1 cellular context compared by ENCODE assay signal in the genomic region with DNA sequence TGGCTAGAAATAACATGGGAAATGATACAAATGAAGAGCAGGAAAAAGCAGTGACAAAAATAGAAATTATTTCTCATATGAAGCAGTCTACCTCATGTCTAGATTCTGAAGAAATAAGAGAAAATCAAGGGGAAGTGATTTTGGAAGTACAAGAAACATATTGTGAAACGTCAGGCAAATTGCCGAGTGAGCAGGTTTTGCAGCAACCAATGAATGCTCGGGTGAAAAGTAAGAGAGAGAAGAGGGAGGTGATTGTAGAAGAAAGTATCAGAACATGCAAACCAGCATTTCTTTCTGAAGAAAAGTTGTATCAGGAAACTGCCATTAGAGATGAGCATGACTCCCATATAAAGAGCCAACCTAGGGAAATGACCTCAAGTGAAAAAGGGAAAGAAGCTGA.
TF ChIP-seq lines count a peak whose summit lies in the region.

No MANE protein-coding gene starts in this region.

TF ChIP-seq in K562, 482 proteins besides CTCF, POLR2A, EP300 and RAD21 (continued from another document):
- TF ChIP-seq NR3C1 (CRISPR knock-in tag; IDR thresholded peaks at IDR 0.05) (no peak), MAFK (IDR thresholded peaks at IDR 0.05; ENCODE audit: low read length) (peak; percentile 23; the same call in 1 of the 2 replicates), MAFG (tag; conservative IDR thresholded peaks at IDR 0.05) (peak; percentile 48), ZNF134 (CRISPR knock-in tag; conservative IDR thresholded peaks at IDR 0.05) (no peak), ZNF764 (CRISPR knock-in tag; IDR thresholded peaks at IDR 0.05; ENCODE audit: low read depth) (no peak), ZNF316 (IDR thresholded peaks at IDR 0.05) (peak; percentile 78), FOXM1 (IDR thresholded peaks at IDR 0.05; ENCODE audit: low read depth) (no peak), FOXM1 (CRISPR knock-in tag; IDR thresholded peaks at IDR 0.05; ENCODE audit: low read depth) (no peak), THRB (CRISPR knock-in tag; conservative IDR thresholded peaks at IDR 0.05) (no peak)
